28 cellular contexts compared by ENCODE assay signal in the genomic region with DNA sequence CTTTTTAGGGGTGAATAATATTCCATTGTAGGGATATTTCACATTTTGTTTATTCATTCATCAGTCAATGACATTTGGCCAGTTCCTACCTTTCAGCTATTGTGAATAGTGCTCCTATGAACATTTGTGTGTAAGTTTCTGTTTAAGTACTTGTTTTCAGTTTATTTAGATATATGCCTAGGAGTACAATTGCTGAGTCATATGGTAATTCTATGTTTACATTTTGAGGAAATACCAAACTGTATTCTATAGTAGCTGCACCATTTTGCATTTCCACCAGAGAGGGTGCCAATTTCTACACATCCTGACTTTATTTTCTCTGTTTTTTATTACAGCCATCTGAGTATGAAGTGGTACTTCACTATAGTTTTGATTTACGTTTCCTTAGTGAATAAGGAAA.
"Had no signal": no experiment of that assay in that cellular context is flagged by ENCODE, and none has a peak within 500 bp of the region (broad histone marks: within the 10 kb centered on the region; RNA-seq: fewer than 3 reads in every experiment).

No MANE protein-coding gene starts in this region.

- H3K4me3 Mint-ChIP-seq: activated CD4-positive, alpha-beta memory T cell treated with anti-CD3 and anti-CD28 coated beads for 36 hours; activated CD4-positive, alpha-beta T cell treated with anti-CD3 and anti-CD28 coated beads for 36 hours; activated CD4-positive, alpha-beta T cell treated with anti-CD3 and anti-CD28 coated beads, Interleukin-2, amount 10 ng/mL, durations not matched to agents 24 days and 14 days; activated CD8-positive, alpha-beta memory T cell treated with anti-CD3 and anti-CD28 coated beads, Interleukin-2, amount 10 ng/mL, durations not matched to agents 7 days and 5 days; activated CD8-positive, alpha-beta T cell treated with anti-CD3 and anti-CD28 coated beads, Interleukin-2, amount 10 ng/mL, durations not matched to agents 7 days and 5 days; activated naive CD4-positive, alpha-beta T cell treated with anti-CD3 and anti-CD28 coated beads, Interleukin-2, amount 10 ng/mL, durations not matched to agents 7 days and 5 days; activated naive CD8-positive, alpha-beta T cell treated with anti-CD3 and anti-CD28 coated beads, Interleukin-2, amount 10 ng/mL, durations not matched to agents 7 days and 5 days; activated T-cell treated with anti-CD3 and anti-CD28 coated beads, Interleukin-2, amount 50 U/mL, for 72 hours had no signal

- H3K27ac ChIP-seq: body of pancreas, cardiac muscle cell, colonic mucosa, epithelial cell of prostate, esophagus squamous epithelium, gastroesophageal sphincter had no signal

- H3K4me3 ChIP-seq: body of pancreas, cardiac muscle cell, colonic mucosa, esophagus squamous epithelium, gastroesophageal sphincter had no signal

- H3K4me1 Mint-ChIP-seq: activated CD4-positive, alpha-beta T cell treated with anti-CD3 and anti-CD28 coated beads for 36 hours had no signal

- H3K27me3 ChIP-seq: body of pancreas, cardiac muscle cell, colonic mucosa had no signal

- H3K27ac Mint-ChIP-seq: activated CD4-positive, alpha-beta memory T cell treated with anti-CD3 and anti-CD28 coated beads for 36 hours; activated CD4-positive, alpha-beta T cell treated with anti-CD3 and anti-CD28 coated beads for 36 hours; activated CD4-positive, alpha-beta T cell treated with anti-CD3 and anti-CD28 coated beads, Interleukin-2, amount 10 ng/mL, durations not matched to agents 24 days and 14 days; activated CD8-positive, alpha-beta memory T cell treated with anti-CD3 and anti-CD28 coated beads, Interleukin-2, amount 10 ng/mL, durations not matched to agents 7 days and 5 days; activated CD8-positive, alpha-beta T cell treated with anti-CD3 and anti-CD28 coated beads, Interleukin-2, amount 10 ng/mL, durations not matched to agents 7 days and 5 days; activated naive CD4-positive, alpha-beta T cell treated with anti-CD3 and anti-CD28 coated beads, Interleukin-2, amount 10 ng/mL, durations not matched to agents 7 days and 5 days; activated naive CD4-positive, alpha-beta T cell treated with anti-CD3 and anti-CD28 coated beads, Interleukin-2, amount 50 U/mL, for 72 hours; activated naive CD8-positive, alpha-beta T cell treated with anti-CD3 and anti-CD28 coated beads, Interleukin-2, amount 10 ng/mL, durations not matched to agents 7 days and 5 days; activated T-cell treated with anti-CD3 and anti-CD28 coated beads, Interleukin-2, amount 50 U/mL, for 72 hours had no signal

- H3K4me1 ChIP-seq: body of pancreas, colonic mucosa, esophagus squamous epithelium, gastroesophageal sphincter had no signal

- DNase-seq: activated CD4-positive, alpha-beta memory T cell treated with anti-CD3 and anti-CD28 coated beads for 36 hours; activated CD4-positive, alpha-beta T cell treated with anti-CD3 and anti-CD28 coated beads for 36 hours; activated CD4-positive, alpha-beta T cell treated with anti-CD3 and anti-CD28 coated beads, Interleukin-2, amount 10 ng/mL, durations not matched to agents 24 days and 14 days; activated CD4-positive, CD25-positive, alpha-beta regulatory T cell; activated CD4-positive, CD25-positive, alpha-beta regulatory T cell treated with anti-CD3 and anti-CD28 coated beads, Interleukin-2, amount 50 U/mL, for 72 hours; activated CD8-positive, alpha-beta memory T cell treated with anti-CD3 and anti-CD28 coated beads, Interleukin-2, amount 10 ng/mL, durations not matched to agents 7 days and 5 days; activated CD8-positive, alpha-beta memory T cell treated with anti-CD3 and anti-CD28 coated beads, Interleukin-2, amount 50 U/mL, for 4 hours; activated CD8-positive, alpha-beta T cell treated with anti-CD3 and anti-CD28 coated beads, Interleukin-2, amount 10 ng/mL, durations not matched to agents 7 days and 5 days; activated gamma-delta T cell; activated naive CD4-positive, alpha-beta T cell; activated naive CD4-positive, alpha-beta T cell treated with anti-CD3 and anti-CD28 coated beads, Interleukin-2, amount 10 ng/mL, durations not matched to agents 7 days and 5 days; activated naive CD8-positive, alpha-beta T cell treated with anti-CD3 and anti-CD28 coated beads, Interleukin-2, amount 10 ng/mL, durations not matched to agents 7 days and 5 days; activated T-cell treated with anti-CD3 and anti-CD28 coated beads, Interleukin-2, amount 50 U/mL, for 1 hour; activated T-cell treated with anti-CD3 and anti-CD28 coated beads, Interleukin-2, amount 50 U/mL, for 72 hours; body of pancreas; central memory CD4-positive, alpha-beta T cell; cerebellar nuclear complex; colonic mucosa; effector CD8-positive, alpha-beta T cell; esophagus squamous epithelium; foreskin melanocyte; T-helper 2 cell had no signal

- FAIRE-seq: endometrium, endothelial cell of umbilical vein had no signal

- H3K36me3 ChIP-seq: cardiac muscle cell, colonic mucosa, esophagus squamous epithelium, gastroesophageal sphincter had no signal

- ATAC-seq: activated CD4-positive, alpha-beta T cell treated with anti-CD3 and anti-CD28 coated beads for 36 hours; activated CD8-positive, alpha-beta memory T cell treated with anti-CD3 and anti-CD28 coated beads, Interleukin-2, amount 10 ng/mL, durations not matched to agents 7 days and 5 days; activated CD8-positive, alpha-beta T cell treated with anti-CD3 and anti-CD28 coated beads, Interleukin-2, amount 10 ng/mL, durations not matched to agents 7 days and 5 days; activated naive CD4-positive, alpha-beta T cell treated with anti-CD3 and anti-CD28 coated beads, Interleukin-2, amount 50 U/mL, for 72 hours; activated T-cell treated with anti-CD3 and anti-CD28 coated beads, Interleukin-2, amount 50 U/mL, for 72 hours; body of pancreas; gastroesophageal sphincter had no signal

- H3K9me3 ChIP-seq: body of pancreas, colonic mucosa, esophagus squamous epithelium, gastroesophageal sphincter had no signal
